ENCODE assay signal across 8 cellular contexts in the genomic region with DNA sequence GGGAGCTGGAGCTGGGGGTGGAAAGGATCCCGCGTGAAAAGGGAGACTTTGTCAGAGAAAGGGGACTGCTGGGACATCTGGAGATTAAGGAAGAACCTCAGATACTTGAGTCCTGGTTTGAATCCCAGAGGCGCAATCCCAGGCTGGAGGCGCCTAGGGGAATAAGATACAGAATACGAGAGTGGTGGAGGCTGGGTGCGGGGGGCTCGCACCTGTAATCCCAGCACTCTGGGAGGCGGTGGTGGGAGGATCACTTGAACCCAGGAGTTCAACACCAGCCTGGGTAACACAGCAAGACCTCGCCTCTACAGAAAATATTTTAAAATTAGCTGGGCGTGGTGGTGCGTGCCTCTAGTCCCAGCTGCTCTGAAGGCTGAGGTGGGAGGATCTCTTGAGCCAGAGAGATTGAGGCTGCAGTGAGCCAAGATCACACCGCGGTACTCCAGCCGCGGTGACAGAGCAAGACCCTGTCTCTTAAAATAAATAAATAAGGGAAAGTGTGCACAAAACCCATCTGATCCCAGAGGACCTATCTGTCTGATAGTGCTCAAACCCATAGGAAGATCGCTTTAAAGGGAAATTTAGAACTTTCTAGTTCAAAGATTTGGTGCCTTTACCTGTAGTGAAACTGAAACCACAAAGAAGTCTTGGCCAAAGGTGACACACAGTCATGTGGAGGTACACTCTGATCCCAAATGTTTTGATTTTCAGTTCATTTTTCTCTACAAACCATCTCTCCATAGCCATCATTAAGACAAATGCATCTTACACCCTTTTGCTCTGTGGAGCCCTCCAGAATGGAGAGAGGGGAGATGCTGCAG. TPM values are rescaled to one million over a fixed set of nuclear protein-coding genes. Genes with fewer than 3 reads are reported as not detected.
A peak's percentile ranks its signal among the peaks of the same experiment; 100 is the strongest.
DNase-seq lines count a peak whose midpoint lies in the region; ATAC-seq, FAIRE-seq and TF ChIP-seq lines count a peak whose summit lies in the region.

No MANE protein-coding gene starts in this region.

- H2AFZ ChIP-seq in OCI-LY3 (ENCODE audit: low read depth, low read length) (peak overlapping the region; percentile 8; the same call in 1 of the 2 replicates), osteoblast (ENCODE audit: low read length) (peak overlapping the region; percentile 83)

- intact Hi-C loops in CD4-positive, alpha-beta memory T cell (cut with micrococcal nuclease): loop anchor here (1.0 to 2.0 kb wide), 3 partner anchors 49 to 129 kb away; no protein-coding TSS in a partner anchor

- H4K20me1 ChIP-seq in OCI-LY3 (ENCODE audit: insufficient read depth, low read length) (no peaks in the 10 kb centered on the region), osteoblast (ENCODE audit: insufficient read depth, low read length) (peaks cover 3% of the 10 kb centered on the region)

- peak overlapping the region in 1 of 2 donors; percentile 88 for H3K4me3 ChIP-seq in CD4-positive, alpha-beta memory T cell (ENCODE audit: low read length in 2 of 2)
- peak overlapping the region; percentile 85 for H3K4me3 ChIP-seq in OCI-LY3 (ENCODE audit: low read length)
- peak overlapping the region; percentile 85 for H3K4me3 ChIP-seq in ectodermal cell (ENCODE audit: insufficient read depth, low read depth, low read length)
- H3K4me3 ChIP-seq in osteoblast (ENCODE audit: insufficient read depth, low read length): peak overlapping the region; percentile 79

- peak overlapping the region; percentile 85 for H3K4me2 ChIP-seq in OCI-LY3 (ENCODE audit: low read length)
- peak overlapping the region; percentile 79 for H3K4me2 ChIP-seq in osteoblast (ENCODE audit: insufficient read depth, low read length)

- peak overlapping the region; percentile 53 to 95 (median 84) for H3K27ac Mint-ChIP-seq in CD4-positive, alpha-beta memory T cell

- peaks cover 8 to 40% (median 30%) of the 10 kb centered on the region in 4 donors for H3K4me1 Mint-ChIP-seq in CD4-positive, alpha-beta memory T cell

- H3K4me3 Mint-ChIP-seq in CD4-positive, alpha-beta memory T cell: peak overlapping the region; percentile 89 to 97 (median 93)

- H3K79me2 ChIP-seq in OCI-LY3 (ENCODE audit: low read length) (peaks cover 9% of the 10 kb centered on the region; the same call in 1 of the 2 replicates), osteoblast (ENCODE audit: insufficient read depth, low read length) (peaks cover 26% of the 10 kb centered on the region)

- TF ChIP-seq POLR2A in GM12891 (IDR thresholded peaks at IDR 0.05; ENCODE audit: low read depth, low read length): no peak

- TF ChIP-seq CTCF in OCI-LY3 (IDR thresholded peaks at IDR 0.05; ENCODE audit: low read depth, low read length) (no peak), osteoblast (IDR thresholded peaks at IDR 0.05; ENCODE audit: extremely low read depth, low read depth, low read length) (peak; percentile 5), GM10266 (IDR thresholded peaks at IDR 0.05; ENCODE audit: control insufficient read depth, insufficient read depth, low read depth, missing control alignments) (no peak)

- CTCF ChIA-PET in CD4-positive, alpha-beta memory T cell (lab: Charles Lee; ENCODE audit: partially characterized antibody): interaction anchor here (0.6 to 20.5 kb wide), 23 partner anchors 8 to 232 kb away, joined by 3 to 562 read pairs (median 5); partner anchors contain the start of genes CDK5RAP3, LRRC46, MRPL10 and OSBPL7

- WGBS in ectodermal cell, 2 experiments: 73 to 74% methylated on average over 16 of the region's 16 CpGs

- FAIRE-seq in GM12891 (lab: Jason Lieb, UNC): no peak

- ATAC-seq in HG03457 (IDR thresholded peaks at IDR 0.05; ENCODE audit: unreplicated experiment): no peak

- H3K9ac ChIP-seq in OCI-LY3 (ENCODE audit: low read length): peak overlapping the region; percentile 76

- peaks cover 25% of the 10 kb centered on the region for H3K27me3 ChIP-seq in CD4-positive, alpha-beta memory T cell (ENCODE audit: insufficient read depth, low read length)
- H3K27me3 ChIP-seq in OCI-LY3 (ENCODE audit: low read depth, low read length): no peaks in the 10 kb centered on the region
- H3K27me3 ChIP-seq in ectodermal cell (ENCODE audit: control insufficient read depth, insufficient read depth, low read length, poor library complexity, severe bottlenecking): peaks cover 17% of the 10 kb centered on the region
- H3K27me3 ChIP-seq in osteoblast (ENCODE audit: insufficient read depth, low read length): peaks cover 13% of the 10 kb centered on the region

- H3K9me3 Mint-ChIP-seq in CD4-positive, alpha-beta memory T cell: no peaks in the 10 kb centered on the region

- peaks cover 33% of the 10 kb centered on the region for H3K4me1 ChIP-seq in CD4-positive, alpha-beta memory T cell (ENCODE audit: insufficient read depth, low read length)
- H3K4me1 ChIP-seq in OCI-LY3 (ENCODE audit: low read length): peaks cover 49% of the 10 kb centered on the region
- peaks cover 13% of the 10 kb centered on the region for H3K4me1 ChIP-seq in ectodermal cell (ENCODE audit: control insufficient read depth, insufficient read depth, low read length)
- H3K4me1 ChIP-seq in osteoblast (ENCODE audit: insufficient read depth, low read length): peaks cover 55% of the 10 kb centered on the region

- peak overlapping the region; percentile 65 for H3K27ac ChIP-seq in CD4-positive, alpha-beta memory T cell (ENCODE audit: low read depth, low read length)
- peak overlapping the region; percentile 50 for H3K27ac ChIP-seq in OCI-LY3 (ENCODE audit: low read length)
- H3K27ac ChIP-seq in ectodermal cell (ENCODE audit: insufficient read depth, low read depth, low read length, poor library complexity, severe bottlenecking): no peak overlapping the region
- no peak overlapping the region for H3K27ac ChIP-seq in osteoblast (ENCODE audit: low read depth, low read length)

- peaks cover 5% of the 10 kb centered on the region for H3K36me3 ChIP-seq in CD4-positive, alpha-beta memory T cell (ENCODE audit: insufficient read depth, low read length)
- peaks cover 14% of the 10 kb centered on the region for H3K36me3 ChIP-seq in OCI-LY3 (replicated peaks; ENCODE audit: low read depth, low read length)
- no peaks in the 10 kb centered on the region for H3K36me3 ChIP-seq in ectodermal cell (ENCODE audit: control insufficient read depth, insufficient read depth, low read length)
- peaks cover 4% of the 10 kb centered on the region for H3K36me3 ChIP-seq in osteoblast (ENCODE audit: insufficient read depth, low read length)

- no peak for DNase-seq in CD4-positive, alpha-beta memory T cell
- DNase-seq in osteoblast (ENCODE audit: insufficient read length, low spot score, missing footprints) (peak; percentile 11), GM10266 (ENCODE audit: extremely low spot score) (no peak), GM12891 (ENCODE audit: insufficient read length, low spot score) (no peak), activated gamma-delta T cell treated with Interleukin-2 at 50 U/mL for 16 hours (no peak)

- H3K9me3 ChIP-seq in CD4-positive, alpha-beta memory T cell (ENCODE audit: control insufficient read depth in 1 of 2, low read length in 2 of 2): no peaks in the 10 kb centered on the region
- no peaks in the 10 kb centered on the region for H3K9me3 ChIP-seq in OCI-LY3 (ENCODE audit: insufficient read depth, low read length)
- no peaks in the 10 kb centered on the region for H3K9me3 ChIP-seq in ectodermal cell (ENCODE audit: control insufficient read depth, low read length)
- H3K9me3 ChIP-seq in osteoblast (ENCODE audit: low read depth, low read length): no peaks in the 10 kb centered on the region

- POLR2A ChIA-PET in CD4-positive, alpha-beta memory T cell (lab: Charles Lee; ENCODE audit: partially characterized antibody): interaction anchor here (0.7 to 18.7 kb wide), 8 partner anchors 11 to 129 kb away, joined by 3 to 271 read pairs (median 10); partner anchors contain the start of genes CDK5RAP3, LRRC46, MRPL10 and OSBPL7

- peaks cover 10 to 23% of the 10 kb centered on the region in 2 donors for H3K27me3 Mint-ChIP-seq in CD4-positive, alpha-beta memory T cell

- peaks cover 0 to 3% of the 10 kb centered on the region in 2 donors for H3K36me3 Mint-ChIP-seq in CD4-positive, alpha-beta memory T cell

TF ChIP-seq in GM12891, 5 proteins besides CTCF, POLR2A, EP300 and RAD21 (continues in another document):
- TF ChIP-seq SPI1 (IDR thresholded peaks at IDR 0.05; ENCODE audit: low read depth, low read length) (no peak), POLR2AphosphoS5 (IDR thresholded peaks at IDR 0.05; ENCODE audit: low read depth, low read length) (no peak), PAX5 (IDR thresholded peaks at IDR 0.05; ENCODE audit: insufficient read depth, low read length, severe bottlenecking) (no peak)

RNA-seq across cellular contexts. Expression of gene SCRN2, which starts 0.6 kb away (rescaled TPM):
- total RNA-seq in CD4-positive, alpha-beta memory T cell: 10 to 100 TPM; 26.4 to 30.5 TPM
- 10 to 100 TPM; 15.7 to 19.5 TPM for polyA plus RNA-seq in CD4-positive, alpha-beta memory T cell
- polyA plus RNA-seq in ectodermal cell (2013, experiment 1 of 4): 67.0 TPM
- 58.6 TPM for polyA plus RNA-seq in ectodermal cell (2013, experiment 2 of 4)
- polyA plus RNA-seq in ectodermal cell (2013, experiment 3 of 4): 53.7 TPM
- 60.5 TPM for polyA plus RNA-seq in ectodermal cell (2013, experiment 4 of 4)
- total RNA-seq in osteoblast: 41.0 and 42.7 TPM in 2 replicates
- polyA plus RNA-seq in GM12891 (2012; ENCODE audit: low read depth, missing spikeins): 21.0 TPM

RNA-seq across cellular contexts. Expression of gene SP6, which starts 9.3 kb away (rescaled TPM):
- not detected for total RNA-seq in CD4-positive, alpha-beta memory T cell
- polyA plus RNA-seq in CD4-positive, alpha-beta memory T cell: not detected
- 6.6 TPM for polyA plus RNA-seq in ectodermal cell (2013, experiment 1 of 4)
- polyA plus RNA-seq in ectodermal cell (2013, experiment 2 of 4): 4.5 TPM
- 2.5 TPM for polyA plus RNA-seq in ectodermal cell (2013, experiment 3 of 4)
- polyA plus RNA-seq in ectodermal cell (2013, experiment 4 of 4): 3.0 TPM
- total RNA-seq in osteoblast: under 0.01 TPM in 2 replicates
- polyA plus RNA-seq in GM12891 (2012; ENCODE audit: low read depth, missing spikeins): 0.09 TPM

RNA-seq across cellular contexts. Expression of gene LRRC46, which starts 10.2 kb away (rescaled TPM):
- under 1 TPM; 0.23 to 0.69 TPM for total RNA-seq in CD4-positive, alpha-beta memory T cell
- not detected for polyA plus RNA-seq in CD4-positive, alpha-beta memory T cell
- polyA plus RNA-seq in ectodermal cell (2013, experiment 1 of 4): 1.6 TPM
- 1.2 TPM for polyA plus RNA-seq in ectodermal cell (2013, experiment 2 of 4)
- 1.0 TPM for polyA plus RNA-seq in ectodermal cell (2013, experiment 3 of 4)
- 0.49 TPM for polyA plus RNA-seq in ectodermal cell (2013, experiment 4 of 4)
- not detected in 2 replicates for total RNA-seq in osteoblast
- polyA plus RNA-seq in GM12891 (2012; ENCODE audit: low read depth, missing spikeins): 0.56 TPM

RNA-seq across cellular contexts. Expression of gene MRPL10, which starts 10.4 kb away (rescaled TPM):
- total RNA-seq in CD4-positive, alpha-beta memory T cell: 10 to 100 TPM; 39.6 to 41.4 TPM
- polyA plus RNA-seq in CD4-positive, alpha-beta memory T cell: 10 to 100 TPM; 45.9 to 69.6 TPM
- 69.7 TPM for polyA plus RNA-seq in ectodermal cell (2013, experiment 1 of 4)
- polyA plus RNA-seq in ectodermal cell (2013, experiment 2 of 4): 75.9 TPM
- polyA plus RNA-seq in ectodermal cell (2013, experiment 3 of 4): 73.5 TPM
- 87.0 TPM for polyA plus RNA-seq in ectodermal cell (2013, experiment 4 of 4)
- total RNA-seq in osteoblast: 32.7 and 35.8 TPM in 2 replicates
- 40.8 TPM for polyA plus RNA-seq in GM12891 (2012; ENCODE audit: low read depth, missing spikeins)

RNA-seq across cellular contexts. Expression of gene OSBPL7, which starts 20.1 kb away (rescaled TPM):
- total RNA-seq in CD4-positive, alpha-beta memory T cell: 10 to 100 TPM; 46.5 to 50.4 TPM
- 1 to 10 TPM; 1.6 to 7.9 TPM for polyA plus RNA-seq in CD4-positive, alpha-beta memory T cell
- 16.9 TPM for polyA plus RNA-seq in ectodermal cell (2013, experiment 1 of 4)
- 12.4 TPM for polyA plus RNA-seq in ectodermal cell (2013, experiment 2 of 4)
- 11.9 TPM for polyA plus RNA-seq in ectodermal cell (2013, experiment 3 of 4)
- 16.6 TPM for polyA plus RNA-seq in ectodermal cell (2013, experiment 4 of 4)
- total RNA-seq in osteoblast: 8.0 and 8.3 TPM in 2 replicates
- polyA plus RNA-seq in GM12891 (2012; ENCODE audit: low read depth, missing spikeins): 8.6 TPM

Comparison
In these comparisons a context has a peak if more than half of its experiments do, and no peak if none do; other contexts are left out.
1. H3K27ac ChIP-seq: peak in CD4-positive, alpha-beta memory T cell (single experiment) and OCI-LY3 (single experiment); none in ectodermal cell (single experiment) and osteoblast (single experiment).